10 cellular contexts compared by ENCODE assay signal in the genomic region with DNA sequence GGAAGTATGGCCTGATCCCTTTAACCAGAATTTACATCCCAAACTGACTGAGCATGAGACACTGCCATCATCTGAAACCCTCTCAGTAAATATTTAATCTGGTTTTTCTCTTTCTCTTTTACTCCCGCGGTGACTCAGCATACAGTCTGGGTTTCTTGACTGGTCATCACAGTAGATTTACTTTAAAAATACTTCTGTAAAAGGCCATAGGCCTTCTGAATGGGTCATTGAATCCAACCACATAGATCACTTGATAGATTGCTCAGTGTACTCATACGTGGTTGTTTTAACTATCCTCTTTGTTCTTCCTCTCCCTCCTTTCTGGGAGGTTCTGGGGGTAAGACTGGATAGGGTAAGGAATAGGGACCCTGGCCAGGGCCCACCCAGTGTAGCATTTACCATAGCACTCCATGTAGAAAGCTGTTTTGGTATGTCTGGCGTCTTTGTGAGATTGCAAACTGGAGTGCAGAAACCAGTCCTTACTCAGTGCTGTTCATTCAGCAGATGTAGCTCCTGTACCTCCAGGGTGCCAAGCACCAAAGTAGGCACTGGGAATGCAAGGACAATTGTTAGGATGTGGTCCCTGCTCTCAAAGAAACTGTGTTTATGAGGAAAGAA.
A peak's percentile ranks its signal among the peaks of the same experiment; 100 is the strongest.
DNase-seq lines count a peak whose midpoint lies in the region; ATAC-seq and TF ChIP-seq lines count a peak whose summit lies in the region.
"Had no signal": no experiment of that assay in that cellular context is flagged by ENCODE, and none has a peak within 500 bp of the region (broad histone marks: within the 10 kb centered on the region; RNA-seq: fewer than 3 reads in every experiment).

No MANE protein-coding gene starts in this region.

- H3K36me3 ChIP-seq in HCT116 (ENCODE audit: control insufficient read depth in 1 of 2, insufficient read depth in 2 of 2, low read length in 2 of 2): no peaks in the 10 kb centered on the region
- peaks cover 10% of the 10 kb centered on the region for H3K36me3 ChIP-seq in MG63
- H3K36me3 ChIP-seq in kidney epithelial cell (ENCODE audit: control insufficient read depth, insufficient read depth, low read length): no peaks in the 10 kb centered on the region
- no peaks in the 10 kb centered on the region for H3K36me3 ChIP-seq in ascending aorta

- peaks cover 5% of the 10 kb centered on the region for H3K4me1 Mint-ChIP-seq in endothelial cell (ENCODE audit: unreplicated experiment)
- no peaks in the 10 kb centered on the region for H3K4me1 Mint-ChIP-seq in activated naive CD4-positive, alpha-beta T cell treated with anti-CD3 and anti-CD28 coated beads for 36 hours (ENCODE audit: low read depth)
- no peaks in the 10 kb centered on the region for H3K4me1 Mint-ChIP-seq in stimulated activated naive CD8-positive, alpha-beta T cell treated with anti-CD3 and anti-CD28 coated beads, Interleukin-15, amount 100 ng/mL, for 72 hours

- POLR2A ChIA-PET in HCT116 (lab: Charles Lee): no interaction called here

- CTCF ChIA-PET in HCT116 (lab: Charles Lee): no interaction called here
- CTCF ChIA-PET in activated naive CD4-positive, alpha-beta T cell treated with anti-CD3 and anti-CD28 coated beads for 36 hours (lab: Charles Lee): no interaction called here

- peaks cover 15% of the 10 kb centered on the region for H3K36me3 Mint-ChIP-seq in endothelial cell (ENCODE audit: low read depth, unreplicated experiment)
- no peaks in the 10 kb centered on the region for H3K36me3 Mint-ChIP-seq in activated naive CD4-positive, alpha-beta T cell treated with anti-CD3 and anti-CD28 coated beads for 36 hours (ENCODE audit: low read depth)

- H3K9me3 Mint-ChIP-seq in endothelial cell (ENCODE audit: unreplicated experiment): peaks cover 4% of the 10 kb centered on the region
- H3K9me3 Mint-ChIP-seq in activated naive CD4-positive, alpha-beta T cell treated with anti-CD3 and anti-CD28 coated beads for 36 hours: no peaks in the 10 kb centered on the region
- no peaks in the 10 kb centered on the region for H3K9me3 Mint-ChIP-seq in stimulated activated naive CD8-positive, alpha-beta T cell treated with anti-CD3 and anti-CD28 coated beads, Interleukin-15, amount 100 ng/mL, for 72 hours
- H3K9me3 Mint-ChIP-seq: activated T-cell treated with anti-CD3 and anti-CD28 coated beads, Interleukin-2, amount 50 U/mL, for 4 hours had no signal

- BruUV-seq in HCT116 (replicated peaks; lab: Mats Ljungman, UMichigan): no TSS peak

- no peak overlapping the region for H3K4me3 Mint-ChIP-seq in endothelial cell (ENCODE audit: unreplicated experiment)
- no peak overlapping the region for H3K4me3 Mint-ChIP-seq in activated naive CD4-positive, alpha-beta T cell treated with anti-CD3 and anti-CD28 coated beads for 36 hours
- H3K4me3 Mint-ChIP-seq in stimulated activated naive CD8-positive, alpha-beta T cell treated with anti-CD3 and anti-CD28 coated beads, Interleukin-15, amount 100 ng/mL, for 72 hours: no peak overlapping the region
- H3K4me3 Mint-ChIP-seq: activated T-cell treated with anti-CD3 and anti-CD28 coated beads, Interleukin-2, amount 50 U/mL, for 4 hours had no signal

- no peak overlapping the region for H3K4me3 ChIP-seq in GM12865 (ENCODE audit: low read depth, low read length)
- no peak overlapping the region for H3K4me3 ChIP-seq in HCT116 (replicated peaks in 1 of 2; ENCODE audit: low read depth in 1 of 2, low read length in 2 of 2)
- no peak overlapping the region for H3K4me3 ChIP-seq in MG63
- H3K4me3 ChIP-seq in kidney epithelial cell (ENCODE audit: low read depth, low read length): no peak overlapping the region
- H3K4me3 ChIP-seq in ascending aorta: no peak overlapping the region

- H3K9me3 ChIP-seq in HCT116 (ENCODE audit: control insufficient read depth in 1 of 2, insufficient read depth in 1 of 2, low read depth in 1 of 2, low read length in 2 of 2): no peaks in the 10 kb centered on the region
- peaks cover 2% of the 10 kb centered on the region; the same call in 1 of the 2 replicates for H3K9me3 ChIP-seq in MG63
- H3K9me3 ChIP-seq in ascending aorta: no peaks in the 10 kb centered on the region

- no peak for TF ChIP-seq RAD21 in HCT116 (IDR thresholded peaks at IDR 0.05; ENCODE audit: low read depth)

- H3K27me3 ChIP-seq in HCT116 (ENCODE audit: insufficient read depth, low read length): no peaks in the 10 kb centered on the region
- no peaks in the 10 kb centered on the region for H3K27me3 ChIP-seq in MG63
- no peaks in the 10 kb centered on the region for H3K27me3 ChIP-seq in kidney epithelial cell (ENCODE audit: control insufficient read depth, insufficient read depth, low read length)
- no peaks in the 10 kb centered on the region for H3K27me3 ChIP-seq in ascending aorta

- DNase-seq in GM12865 (ENCODE audit: low read depth) (peak; percentile 32), HCT116 (ENCODE audit: low read depth, low spot score) (no peak), MG63 (peak; percentile 39), kidney epithelial cell (ENCODE audit: low read depth) (peak; percentile 83), ascending aorta (ENCODE audit: low spot score in 2 of 2) (no peak), endothelial cell (ENCODE audit: low spot score) (no peak)
- no peak for DNase-seq in activated naive CD4-positive, alpha-beta T cell treated with anti-CD3 and anti-CD28 coated beads for 36 hours
- no peak for DNase-seq in stimulated activated naive CD8-positive, alpha-beta T cell treated with anti-CD3 and anti-CD28 coated beads, Interleukin-15, amount 100 ng/mL, for 72 hours
- DNase-seq: activated T-cell treated with anti-CD3 and anti-CD28 coated beads, Interleukin-2, amount 50 U/mL, for 4 hours; NCI-H2081 had no signal

- no peak for TF ChIP-seq CTCF in GM12865 (IDR thresholded peaks at IDR 0.05; ENCODE audit: insufficient read depth, low read depth, low read length, missing control alignments)
- no peak for TF ChIP-seq CTCF in HCT116 (IDR thresholded peaks at IDR 0.05 in 2 of 3, conservative IDR thresholded peaks at IDR 0.05 in 1 of 3; ENCODE audit: borderline replicate concordance in 1 of 3, insufficient read depth in 1 of 3, low read depth in 2 of 3, low read length in 2 of 3)
- TF ChIP-seq CTCF in kidney epithelial cell (IDR thresholded peaks at IDR 0.05; ENCODE audit: insufficient read depth, low read length, poor library complexity, severe bottlenecking): no peak
- TF ChIP-seq CTCF in ascending aorta (IDR thresholded peaks at IDR 0.05): no peak
- no peak for TF ChIP-seq CTCF in endothelial cell (IDR thresholded peaks at IDR 0.05; ENCODE audit: unreplicated experiment)

- H3K4me2 ChIP-seq in HCT116 (ENCODE audit: low read length): 0 out of 2 replicates have a peak overlapping the region, but pooled peaks have one; percentile 8

- RAD21 ChIA-PET in HCT116 (lab: Charles Lee; ENCODE audit: low non-redundant PET in 1 of 2, low total read pairs in 2 of 2, uncharacterized antibody in 2 of 2, unreplicated experiment in 2 of 2): no interaction called here

- no peak overlapping the region for H2AFZ ChIP-seq in HCT116 (ENCODE audit: low read depth, low read length, poor library complexity, severe bottlenecking)

- no peak for TF ChIP-seq POLR2A in HCT116 (IDR thresholded peaks at IDR 0.05; ENCODE audit: borderline replicate concordance, extremely low read depth, insufficient read depth, insufficient read length)

- H3K9ac ChIP-seq in HCT116 (ENCODE audit: low read length): no peak overlapping the region

- intact Hi-C loops in HCT116 (cut with micrococcal nuclease): no loop called here
- intact Hi-C loops in ascending aorta (cut with DNase I): no loop called here
- intact Hi-C loops in activated naive CD4-positive, alpha-beta T cell treated with anti-CD3 and anti-CD28 coated beads for 36 hours (cut with micrococcal nuclease): no loop called here

- H3K27ac ChIP-seq in HCT116 (ENCODE audit: low read depth, low read length) (no peak overlapping the region), ascending aorta (no peak overlapping the region)

- H3K27ac Mint-ChIP-seq in endothelial cell (ENCODE audit: unreplicated experiment): no peak overlapping the region
- no peak overlapping the region for H3K27ac Mint-ChIP-seq in activated naive CD4-positive, alpha-beta T cell treated with anti-CD3 and anti-CD28 coated beads for 36 hours
- no peak overlapping the region for H3K27ac Mint-ChIP-seq in stimulated activated naive CD8-positive, alpha-beta T cell treated with anti-CD3 and anti-CD28 coated beads, Interleukin-15, amount 100 ng/mL, for 72 hours

- no peaks in the 10 kb centered on the region for H3K79me2 ChIP-seq in HCT116 (ENCODE audit: insufficient read depth, low read length)

- no peaks in the 10 kb centered on the region for H3K27me3 Mint-ChIP-seq in endothelial cell (ENCODE audit: unreplicated experiment)
- H3K27me3 Mint-ChIP-seq in activated naive CD4-positive, alpha-beta T cell treated with anti-CD3 and anti-CD28 coated beads for 36 hours (ENCODE audit: low read depth): no peaks in the 10 kb centered on the region
- peaks cover 9% of the 10 kb centered on the region for H3K27me3 Mint-ChIP-seq in stimulated activated naive CD8-positive, alpha-beta T cell treated with anti-CD3 and anti-CD28 coated beads, Interleukin-15, amount 100 ng/mL, for 72 hours

- no peaks in the 10 kb centered on the region for H4K20me1 ChIP-seq in HCT116 (ENCODE audit: insufficient read depth)

- H3K9me2 ChIP-seq in HCT116 (ENCODE audit: insufficient read depth): no peaks in the 10 kb centered on the region

- peaks cover 0 to 32% of the 10 kb centered on the region in 2 experiments; a peak in 2 of 4 replicates for H3K4me1 ChIP-seq in HCT116 (ENCODE audit: control insufficient read depth in 1 of 2, insufficient read depth in 2 of 2, low read length in 2 of 2)
- H3K4me1 ChIP-seq in ascending aorta: no peaks in the 10 kb centered on the region

- ATAC-seq in HCT116: no peak
- ATAC-seq in stimulated activated naive CD8-positive, alpha-beta T cell treated with anti-CD3 and anti-CD28 coated beads, Interleukin-15, amount 100 ng/mL, for 72 hours: no peak
- ATAC-seq: activated T-cell treated with anti-CD3 and anti-CD28 coated beads, Interleukin-2, amount 50 U/mL, for 4 hours had no signal

Comparison
In these comparisons a context has a peak if more than half of its experiments do, and no peak if none do; other contexts are left out.
1. DNase-seq: peak in GM12865 (single experiment), MG63 (single experiment) and kidney epithelial cell (single experiment); none in HCT116 (single experiment), ascending aorta (0 of 2), endothelial cell (single experiment), activated naive CD4-positive, alpha-beta T cell treated with anti-CD3 and anti-CD28 coated beads for 36 hours (single experiment) and stimulated activated naive CD8-positive, alpha-beta T cell treated with anti-CD3 and anti-CD28 coated beads, Interleukin-15, amount 100 ng/mL, for 72 hours (0 of 2).